ENCODE assay signal across 19 cellular contexts in genomic region chr4:4603067-4603466, GRCh38.
DNase-seq lines count a peak whose midpoint lies in the region; ATAC-seq and TF ChIP-seq lines count a peak whose summit lies in the region.
"Had no signal": no experiment of that assay in that cellular context is flagged by ENCODE, and none has a peak within 500 bp of the region (broad histone marks: within the 10 kb centered on the region; RNA-seq: fewer than 3 reads in every experiment).

No MANE protein-coding gene starts in this region.

- ATAC-seq in right cardiac atrium (peak; percentile 44 to 48), GM18498 (IDR thresholded peaks at IDR 0.05; ENCODE audit: unreplicated experiment) (no peak), HG03139 (IDR thresholded peaks at IDR 0.05; ENCODE audit: unreplicated experiment) (no peak)
- ATAC-seq: GM23338, HCT116 had no signal

- H3K79me2 ChIP-seq in mesendoderm (ENCODE audit: control insufficient read depth, insufficient read depth, low read length) = no peaks in the 10 kb centered on the region

- 40% methylated on average over 4 of the region's 4 CpGs for WGBS in right cardiac atrium
- WGBS in mesendoderm (ENCODE audit: extremely low coverage, insufficient coverage, low lambda C conversion rate) = no CpG with 5 or more reads among the region's 4 CpGs
- WGBS in thyroid gland, 2 donors = 84 to 96% methylated on average over 3 to 4 of the region's 4 CpGs

- no peak overlapping the region for H2BK15ac ChIP-seq in mesendoderm (replicated peaks; ENCODE audit: low read depth)

- no peak overlapping the region for H3K18ac ChIP-seq in mesendoderm (ENCODE audit: low read length)

- no peaks in the 10 kb centered on the region for H3K9me3 ChIP-seq in right cardiac atrium (ENCODE audit: control insufficient read depth, low read length)
- no peaks in the 10 kb centered on the region for H3K9me3 ChIP-seq in thyroid gland
- H3K9me3 ChIP-seq: BLaER1 had no signal

- no peak overlapping the region for H4K5ac ChIP-seq in mesendoderm (ENCODE audit: low read length)

- no peak overlapping the region for H4K8ac ChIP-seq in mesendoderm (ENCODE audit: low read depth, low read length)

- intact Hi-C loops in right cardiac atrium (cut with DNase I) (no loop called here), cardiac septum (cut with DNase I) (no loop called here), thyroid gland (cut with DNase I) (no loop called here)

- H3K4me1 ChIP-seq in right cardiac atrium (ENCODE audit: control insufficient read depth, insufficient read depth, low read length) = no peaks in the 10 kb centered on the region
- peaks cover 5% of the 10 kb centered on the region for H3K4me1 ChIP-seq in mesendoderm (ENCODE audit: control insufficient read depth, low read depth, low read length)
- H3K4me1 ChIP-seq in thyroid gland = no peaks in the 10 kb centered on the region
- H3K4me1 ChIP-seq: BLaER1 had no signal

- H3K4me2 ChIP-seq in mesendoderm (ENCODE audit: low read length) = no peak overlapping the region
- H3K4me2 ChIP-seq: BLaER1, GM23338 had no signal

- no peak overlapping the region for H2AK5ac ChIP-seq in mesendoderm (ENCODE audit: low read length)

- no peak for DNase-seq in right cardiac atrium
- DNase-seq in cardiac septum (ENCODE audit: low spot score) = no peak
- DNase-seq in fibroblast of the aortic adventitia (ENCODE audit: low read depth) = peak; percentile 37
- DNase-seq in mesendoderm = peak; percentile 41
- no peak for DNase-seq in HuH-7 (ENCODE audit: low spot score)
- no peak for DNase-seq in thyroid gland
- DNase-seq: CD4-positive, alpha-beta T cell; CD8-positive, alpha-beta memory T cell; DMS 273 treated with DMSO at 0.1 percent for 48 hours; DMS79; GF-D8; H9; HFFc6 had no signal

- no peak overlapping the region for H3K56ac ChIP-seq in mesendoderm (ENCODE audit: low read length)

- no peak for TF ChIP-seq POLR2A in thyroid gland (IDR thresholded peaks at IDR 0.05)

- H2BK5ac ChIP-seq in mesendoderm (ENCODE audit: low read length) = no peak overlapping the region

- no peaks in the 10 kb centered on the region for H3K79me1 ChIP-seq in mesendoderm (ENCODE audit: low read length)

- H3K27me3 ChIP-seq in right cardiac atrium (ENCODE audit: control insufficient read depth, insufficient read depth) (no peaks in the 10 kb centered on the region), mesendoderm (ENCODE audit: insufficient read depth, low read length, poor library complexity) (no peaks in the 10 kb centered on the region), thyroid gland (no peaks in the 10 kb centered on the region)
- H3K27me3 ChIP-seq: BLaER1 had no signal

- H3K36me3 ChIP-seq in mesendoderm (ENCODE audit: control insufficient read depth, insufficient read depth, low read length) = no peaks in the 10 kb centered on the region
- H3K36me3 ChIP-seq in thyroid gland = no peaks in the 10 kb centered on the region

- TF ChIP-seq CTCF in fibroblast of the aortic adventitia (IDR thresholded peaks at IDR 0.05; ENCODE audit: insufficient read depth, low read length) (no peak), thyroid gland (IDR thresholded peaks at IDR 0.05) (no peak)

- H3K9ac ChIP-seq in mesendoderm (ENCODE audit: low read length) = no peak overlapping the region
- H3K9ac ChIP-seq: BLaER1 had no signal

- no peak overlapping the region for H3K23ac ChIP-seq in mesendoderm (ENCODE audit: low read length)

- H3K4me3 ChIP-seq in right cardiac atrium (ENCODE audit: low read length) = no peak overlapping the region
- no peak overlapping the region for H3K4me3 ChIP-seq in fibroblast of the aortic adventitia (ENCODE audit: low read depth, low read length)
- H3K4me3 ChIP-seq in mesendoderm (ENCODE audit: low read length) = no peak overlapping the region
- H3K4me3 ChIP-seq in thyroid gland (replicated peaks in 1 of 3) = no peak overlapping the region
- H3K4me3 ChIP-seq: BLaER1, GM23338 had no signal

- H3K4ac ChIP-seq in mesendoderm (ENCODE audit: low read depth, low read length) = no peak overlapping the region

- no peak overlapping the region for H2BK120ac ChIP-seq in mesendoderm (ENCODE audit: low read depth, low read length)

- H3K27ac ChIP-seq in right cardiac atrium (ENCODE audit: low read length) (no peak overlapping the region), mesendoderm (ENCODE audit: low read depth, low read length) (no peak overlapping the region), thyroid gland (no peak overlapping the region)
- H3K27ac ChIP-seq: 22Rv1, BLaER1 had no signal

Comparison
In these comparisons a context has a peak if more than half of its experiments do, and no peak if none do; other contexts are left out.
1. ATAC-seq: peak in right cardiac atrium (2 of 2); none in GM18498 (single experiment) and HG03139 (single experiment).
2. DNase-seq: peak in fibroblast of the aortic adventitia (single experiment) and mesendoderm (single experiment); none in right cardiac atrium (0 of 3), cardiac septum (single experiment), HuH-7 (single experiment) and thyroid gland (0 of 2).